In the genomic region with DNA sequence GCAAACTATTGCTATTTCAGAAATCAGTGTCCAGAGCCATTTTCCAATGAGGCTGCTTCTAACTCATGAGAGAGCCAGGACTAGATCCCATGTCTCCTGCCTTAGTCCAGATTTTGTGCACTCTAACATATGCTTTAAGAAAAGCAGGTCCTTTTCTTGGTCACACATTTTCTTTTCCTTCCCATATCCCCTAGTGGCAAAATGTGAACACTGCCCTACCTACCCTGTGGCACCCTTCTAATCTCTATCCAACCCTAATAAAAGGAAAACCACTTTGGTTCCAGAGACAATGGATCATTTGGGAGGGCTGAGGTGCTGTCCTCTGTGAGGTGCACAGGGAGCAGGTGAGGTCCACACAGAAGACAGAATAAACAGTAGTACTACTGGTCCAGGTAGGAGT, we compare ENCODE assay signal across 28 cellular contexts.
DNase-seq lines count a peak whose midpoint lies in the region; ATAC-seq, FAIRE-seq and TF ChIP-seq lines count a peak whose summit lies in the region.
"Had no signal": no experiment of that assay in that cellular context is flagged by ENCODE, and none has a peak within 500 bp of the region (broad histone marks: within the 10 kb centered on the region; RNA-seq: fewer than 3 reads in every experiment).

No MANE protein-coding gene starts in this region.

- peaks cover 11% of the 10 kb centered on the region; the same call in 2 of the 3 replicates for H3K4me1 Mint-ChIP-seq in GM23338
- H3K4me1 Mint-ChIP-seq: activated CD4-positive, alpha-beta T cell treated with anti-CD3 and anti-CD28 coated beads for 36 hours had no signal

- POLR2A ChIA-PET in OCI-LY7 (lab: Charles Lee): interaction anchor here (0.7 to 1.7 kb wide), 6 partner anchors 13 to 69 kb away, joined by 3 to 7 read pairs (median 3); no protein-coding TSS in a partner anchor
- POLR2A ChIA-PET in PC-3 (lab: Charles Lee; ENCODE audit: unreplicated experiment): no interaction called here

- no peaks in the 10 kb centered on the region for H3K36me3 Mint-ChIP-seq in GM23338 (ENCODE audit: low read depth)
- H3K36me3 Mint-ChIP-seq: CD8-positive, alpha-beta T cell had no signal

- no peak for FAIRE-seq in GM19239 (lab: Jason Lieb, UNC)
- FAIRE-seq: A549, H1 had no signal

- no peaks in the 10 kb centered on the region; the same call in 2 of the 3 replicates for H3K9me3 Mint-ChIP-seq in GM23338
- H3K9me3 Mint-ChIP-seq: activated CD8-positive, alpha-beta T cell treated with anti-CD3 and anti-CD28 coated beads for 36 hours; activated T-helper 1 cell treated with anti-CD3 and anti-CD28 coated beads, Interleukin-12 subunit alpha, Interleukin-12 subunit beta, Interleukin-2, Interleukin-4 antibody, amounts not matched to agents 30 ng/mL and 10 ng/mL and 1 ng/mL, durations not matched to agents 14 hours and 24 hours and 36 hours; CD8-positive, alpha-beta T cell; nephron progenitor cell had no signal

- H3K9ac ChIP-seq in PC-3 (ENCODE audit: low read length): no peak overlapping the region
- H3K9ac ChIP-seq: parathyroid adenoma had no signal

- no peak overlapping the region for H3K27ac ChIP-seq in GM23338 (ENCODE audit: low read depth)
- no peak overlapping the region for H3K27ac ChIP-seq in OCI-LY7 (ENCODE audit: low read depth, low read length, poor library complexity, severe bottlenecking)
- no peak overlapping the region for H3K27ac ChIP-seq in PC-3 (ENCODE audit: low read length)
- H3K27ac ChIP-seq: A549, left lung, parathyroid adenoma, skin epidermis, suprapubic skin had no signal

- H3K27me3 ChIP-seq in BE2C (no peaks in the 10 kb centered on the region), GM23338 (ENCODE audit: insufficient read depth) (no peaks in the 10 kb centered on the region), PC-3 (ENCODE audit: low read length) (no peaks in the 10 kb centered on the region)
- H3K27me3 ChIP-seq: left lung, suprapubic skin had no signal

- H3K79me2 ChIP-seq in GM23338 (replicated peaks; ENCODE audit: insufficient read depth) (no peaks in the 10 kb centered on the region), OCI-LY7 (ENCODE audit: insufficient read depth, low read depth, low read length) (no peaks in the 10 kb centered on the region), PC-3 (ENCODE audit: low read length) (no peaks in the 10 kb centered on the region)
- H3K79me2 ChIP-seq: parathyroid adenoma had no signal

- H3K4me3 ChIP-seq in BE2C (ENCODE audit: low read depth, low read length): no peak overlapping the region
- H3K4me3 ChIP-seq in GM23338: no peak overlapping the region
- H3K4me3 ChIP-seq in OCI-LY7 (ENCODE audit: low read depth, low read length, poor library complexity, severe bottlenecking): no peak overlapping the region
- no peak overlapping the region for H3K4me3 ChIP-seq in fibroblast of pulmonary artery (replicated peaks; ENCODE audit: low read depth, low read length)
- H3K4me3 ChIP-seq in PC-3 (ENCODE audit: low read length): no peak overlapping the region
- H3K4me3 ChIP-seq: A549, left lung, skin epidermis, suprapubic skin had no signal

- H3K9me2 ChIP-seq in GM23338 (ENCODE audit: insufficient read depth): peaks cover 6% of the 10 kb centered on the region; the same call in 1 of the 2 replicates
- H3K9me2 ChIP-seq in OCI-LY7 (ENCODE audit: insufficient read depth, low read length): no peaks in the 10 kb centered on the region
- no peaks in the 10 kb centered on the region for H3K9me2 ChIP-seq in PC-3 (replicated peaks; ENCODE audit: low read length)

- no peaks in the 10 kb centered on the region for H3K4me1 ChIP-seq in BE2C
- no peaks in the 10 kb centered on the region for H3K4me1 ChIP-seq in GM23338 (ENCODE audit: insufficient read depth)
- H3K4me1 ChIP-seq in OCI-LY7 (ENCODE audit: insufficient read depth, low read length, poor library complexity, severe bottlenecking): peaks cover 4% of the 10 kb centered on the region
- peaks cover 12% of the 10 kb centered on the region for H3K4me1 ChIP-seq in PC-3 (ENCODE audit: insufficient read depth, low read length)
- H3K4me1 ChIP-seq: left lung, parathyroid adenoma, suprapubic skin had no signal

- no peak overlapping the region for H3K4me3 Mint-ChIP-seq in GM23338
- H3K4me3 Mint-ChIP-seq: activated CD4-positive, alpha-beta T cell treated with anti-CD3 and anti-CD28 coated beads for 36 hours; activated CD8-positive, alpha-beta T cell treated with anti-CD3 and anti-CD28 coated beads for 36 hours; activated naive CD4-positive, alpha-beta T cell treated with anti-CD3 and anti-CD28 coated beads for 36 hours; activated T-helper 1 cell treated with anti-CD3 and anti-CD28 coated beads, Interleukin-12 subunit alpha, Interleukin-12 subunit beta, Interleukin-2, Interleukin-4 antibody, amounts not matched to agents 30 ng/mL and 10 ng/mL and 1 ng/mL, durations not matched to agents 14 hours and 24 hours and 36 hours; B cell; CD8-positive, alpha-beta T cell; nephron progenitor cell had no signal

- H3K4me2 ChIP-seq in GM23338 (no peak overlapping the region), OCI-LY7 (ENCODE audit: low read length) (no peak overlapping the region), PC-3 (ENCODE audit: low read length) (no peak overlapping the region)
- H3K4me2 ChIP-seq: A549 had no signal

- H3K9me3 ChIP-seq in BE2C: no peaks in the 10 kb centered on the region
- H3K9me3 ChIP-seq in OCI-LY7 (ENCODE audit: low read length): no peaks in the 10 kb centered on the region
- H3K9me3 ChIP-seq in PC-3 (ENCODE audit: low read length): peaks cover 5% of the 10 kb centered on the region
- H3K9me3 ChIP-seq: A549, left lung, suprapubic skin had no signal

- intact Hi-C loops in OCI-LY7 (cut with micrococcal nuclease; ENCODE audit: unreplicated experiment): no loop called here
- intact Hi-C loops in PC-3 (cut with micrococcal nuclease): no loop called here

- TF ChIP-seq CTCF in BE2C (IDR thresholded peaks at IDR 0.05; ENCODE audit: low read depth, low read length): peak; percentile 42; the same call in 1 of the 2 replicates
- peak; percentile 14 to 29; a peak in 3 of 4 replicates for TF ChIP-seq CTCF in GM23338 (conservative IDR thresholded peaks at IDR 0.05; ENCODE audit: low read depth in 2 of 2)
- peak; percentile 49 for TF ChIP-seq CTCF in OCI-LY7 (conservative IDR thresholded peaks at IDR 0.05; ENCODE audit: low read length)
- TF ChIP-seq CTCF in fibroblast of pulmonary artery (IDR thresholded peaks at IDR 0.05; ENCODE audit: low read length, missing control alignments): peak; percentile 1
- TF ChIP-seq CTCF in PC-3 (conservative IDR thresholded peaks at IDR 0.05; ENCODE audit: low read depth, low read length): no peak; the same call in 1 of the 2 replicates

- H4K20me1 ChIP-seq in GM23338 (replicated peaks; ENCODE audit: insufficient read depth) (no peaks in the 10 kb centered on the region), OCI-LY7 (ENCODE audit: insufficient read depth, low read length) (no peaks in the 10 kb centered on the region), PC-3 (ENCODE audit: low read length) (no peaks in the 10 kb centered on the region)

- H3K27ac Mint-ChIP-seq in GM23338: no peak overlapping the region
- H3K27ac Mint-ChIP-seq: activated CD4-positive, alpha-beta T cell treated with anti-CD3 and anti-CD28 coated beads for 36 hours; activated CD8-positive, alpha-beta T cell treated with anti-CD3 and anti-CD28 coated beads for 36 hours; activated naive CD4-positive, alpha-beta T cell treated with anti-CD3 and anti-CD28 coated beads for 36 hours; activated T-helper 1 cell treated with anti-CD3 and anti-CD28 coated beads, Interleukin-12 subunit alpha, Interleukin-12 subunit beta, Interleukin-2, Interleukin-4 antibody, amounts not matched to agents 30 ng/mL and 10 ng/mL and 1 ng/mL, durations not matched to agents 14 hours and 24 hours and 36 hours; B cell; CD8-positive, alpha-beta T cell; nephron progenitor cell had no signal

- H3K27me3 Mint-ChIP-seq in GM23338 (ENCODE audit: insufficient read depth, low read depth, poor library complexity): no peaks in the 10 kb centered on the region
- H3K27me3 Mint-ChIP-seq: B cell had no signal

- no peaks in the 10 kb centered on the region for H3F3A ChIP-seq in GM23338 (replicated peaks; ENCODE audit: low read depth)
- no peaks in the 10 kb centered on the region for H3F3A ChIP-seq in PC-3 (ENCODE audit: low read length, unreplicated experiment)

- BruUV-seq in OCI-LY7 (replicated peaks; lab: Mats Ljungman, UMichigan) (no TSS peak), PC-3 (replicated peaks; lab: Mats Ljungman, UMichigan) (no TSS peak)

- no peak for DNase-seq in BE2C
- no peak for DNase-seq in GM23338 (ENCODE audit: low spot score)
- DNase-seq in OCI-LY7 (ENCODE audit: low spot score): no peak
- DNase-seq in fibroblast of pulmonary artery (ENCODE audit: low read depth): no peak
- no peak for DNase-seq in inferior parietal cortex (ENCODE audit: extremely low spot score)
- no peak for DNase-seq in PC-3
- no peak for DNase-seq in stimulated activated CD4-positive, alpha-beta T cell treated with anti-CD3 and anti-CD28 coated beads, Interleukin-12 subunit alpha, Interleukin-12 subunit beta, amount 100 ng/mL, for 4 hours
- DNase-seq in GM19239 (ENCODE audit: insufficient read length, low spot score): no peak
- DNase-seq: activated CD4-positive, alpha-beta T cell treated with anti-CD3 and anti-CD28 coated beads for 36 hours; activated CD8-positive, alpha-beta memory T cell treated with anti-CD3 and anti-CD28 coated beads, Interleukin-2, amount 50 U/mL, for 48 hours; activated CD8-positive, alpha-beta T cell treated with anti-CD3 and anti-CD28 coated beads for 36 hours; activated naive CD4-positive, alpha-beta T cell treated with anti-CD3 and anti-CD28 coated beads for 36 hours; CD8-positive, alpha-beta T cell; left lung; mesenchymal stem cell; NCI-H1436; NCI-H226; NCI-H69; nephron progenitor cell; stimulated activated naive CD4-positive, alpha-beta T cell treated with Interleukin-2 at 50 U/mL for 16 hours; SW 1271 had no signal

- CTCF ChIA-PET in OCI-LY7 (lab: Charles Lee; ENCODE audit: unreplicated experiment): no interaction called here
- CTCF ChIA-PET in PC-3 (lab: Charles Lee): no interaction called here

- ATAC-seq in GM23338 (no peak), PC-3 (no peak)
- ATAC-seq: A549; activated CD4-positive, alpha-beta T cell treated with anti-CD3 and anti-CD28 coated beads for 36 hours; activated CD8-positive, alpha-beta T cell treated with anti-CD3 and anti-CD28 coated beads for 36 hours; CD8-positive, alpha-beta T cell; left lung had no signal

- no peak overlapping the region for H2AFZ ChIP-seq in GM23338
- no peak overlapping the region for H2AFZ ChIP-seq in OCI-LY7 (ENCODE audit: low read length)
- H2AFZ ChIP-seq in PC-3 (ENCODE audit: low read length): no peak overlapping the region
- H2AFZ ChIP-seq: parathyroid adenoma had no signal

- H3K36me3 ChIP-seq in BE2C (no peaks in the 10 kb centered on the region), GM23338 (ENCODE audit: insufficient read depth) (no peaks in the 10 kb centered on the region), OCI-LY7 (ENCODE audit: insufficient read depth, low read length) (no peaks in the 10 kb centered on the region), PC-3 (ENCODE audit: low read depth, low read length) (no peaks in the 10 kb centered on the region)
- H3K36me3 ChIP-seq: left lung, suprapubic skin had no signal

TF ChIP-seq in GM23338, 12 proteins besides CTCF, POLR2A, EP300 and RAD21 (continues in another document):
- TF ChIP-seq EZH2phosphoT487 (IDR thresholded peaks at IDR 0.05; ENCODE audit: unreplicated experiment): no peak
